Comparison of ENCODE assay signal across 1 cellular context in genomic region chr3:123447416-123447748, GRCh38.
TF ChIP-seq lines count a peak whose summit lies in the region.

No MANE protein-coding gene starts in this region.

TF ChIP-seq in WTC11, 78 proteins besides CTCF, POLR2A, EP300 and RAD21 (continued from another document):
- no peak for TF ChIP-seq ZNF532 (CRISPR knock-in tag; IDR thresholded peaks at IDR 0.05; ENCODE audit: borderline replicate concordance)
